Comparison of ENCODE assay signal across 36 cellular contexts in the genomic region with DNA sequence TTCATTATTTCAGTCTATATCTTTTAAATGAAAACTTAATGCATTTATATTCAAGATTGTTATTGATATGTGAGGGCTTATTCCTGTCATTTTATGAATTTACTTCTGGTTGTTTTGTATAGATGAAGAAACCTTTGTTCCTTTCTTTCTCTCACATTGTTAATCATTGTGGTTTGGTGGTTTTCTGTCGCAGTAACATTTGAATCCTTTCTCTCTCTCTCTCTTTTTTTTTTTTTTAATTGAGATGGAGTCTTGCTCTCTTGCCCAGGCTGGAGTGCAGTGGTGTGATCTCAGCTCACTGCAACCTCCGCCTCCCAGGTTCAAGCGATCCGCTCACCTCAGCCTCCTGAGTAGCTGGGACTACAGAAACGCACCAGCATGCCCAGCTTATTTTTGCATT. TPM values are rescaled to one million over a fixed set of nuclear protein-coding genes. Genes with fewer than 3 reads are reported as not detected.
"Had no signal": no experiment of that assay in that cellular context is flagged by ENCODE, and none has a peak within 500 bp of the region (broad histone marks: within the 10 kb centered on the region; RNA-seq: fewer than 3 reads in every experiment).

No MANE protein-coding gene starts in this region.

- H3K27ac Mint-ChIP-seq: activated B cell treated with CpG ODN at 0.5 μM for 24 hours; activated CD4-positive, alpha-beta memory T cell treated with anti-CD3 and anti-CD28 coated beads for 36 hours; activated CD4-positive, alpha-beta T cell treated with anti-CD3 and anti-CD28 coated beads, Interleukin-2, amount 10 ng/mL, durations not matched to agents 24 days and 14 days; activated CD8-positive, alpha-beta T cell treated with anti-CD3 and anti-CD28 coated beads for 36 hours; activated naive CD4-positive, alpha-beta T cell treated with anti-CD3 and anti-CD28 coated beads, Interleukin-2, amount 10 ng/mL, durations not matched to agents 7 days and 5 days; activated naive CD4-positive, alpha-beta T cell treated with anti-CD3 and anti-CD28 coated beads, Interleukin-2, amount 50 U/mL, for 24 hours; activated naive CD8-positive, alpha-beta T cell; activated naive CD8-positive, alpha-beta T cell treated with anti-CD3 and anti-CD28 coated beads, Interleukin-2, amount 10 ng/mL, durations not matched to agents 7 days and 5 days; activated naive CD8-positive, alpha-beta T cell treated with anti-CD3 and anti-CD28 coated beads, Interleukin-2, amount 50 U/mL, for 24 hours; activated T-cell treated with anti-CD3 and anti-CD28 coated beads, Interleukin-2, amount 50 U/mL, for 24 hours; activated T-helper 1 cell treated with anti-CD3 and anti-CD28 coated beads, Interleukin-12 subunit alpha, Interleukin-12 subunit beta, Interleukin-2, Interleukin-4 antibody, amounts not matched to agents 30 ng/mL and 10 ng/mL and 1 ng/mL, durations not matched to agents 14 hours and 24 hours and 36 hours; activated T-helper 2 cell treated with anti-CD3 and anti-CD28 coated beads, Interferon-gamma antibody, Interleukin-2, Interleukin-4, amounts not matched to agents 10 μg/mL and 5 μg/mL and 100 μg/mL, durations not matched to agents 14 hours and 24 hours and 36 hours; T-helper 1 cell treated with Interleukin-12 subunit alpha and Interleukin-12 subunit beta and Interleukin-4 antibody, amounts not matched to agents 30 μg/mL and 1 μg/mL, for 36 hours; T-helper 2 cell treated with Interferon-gamma antibody and Interleukin-4, amounts not matched to agents 5 μg/mL and 100 μg/mL, for 36 hours had no signal

- H3K4me1 ChIP-seq: ascending aorta, breast epithelium had no signal

- H3K4me3 ChIP-seq: ascending aorta, breast epithelium had no signal

- H3K36me3 Mint-ChIP-seq: activated naive CD4-positive, alpha-beta T cell treated with anti-CD3 and anti-CD28 coated beads, Interleukin-2, amount 10 ng/mL, durations not matched to agents 7 days and 5 days; activated naive CD4-positive, alpha-beta T cell treated with anti-CD3 and anti-CD28 coated beads, Interleukin-2, amount 50 U/mL, for 24 hours; activated naive CD8-positive, alpha-beta T cell; activated naive CD8-positive, alpha-beta T cell treated with anti-CD3 and anti-CD28 coated beads, Interleukin-2, amount 10 ng/mL, durations not matched to agents 7 days and 5 days had no signal

- H3K27me3 ChIP-seq: ascending aorta, brain microvascular endothelial cell had no signal

- ATAC-seq: activated CD8-positive, alpha-beta T cell treated with anti-CD3 and anti-CD28 coated beads for 36 hours; activated naive CD8-positive, alpha-beta T cell treated with anti-CD3 and anti-CD28 coated beads, Interleukin-2, amount 50 U/mL, for 24 hours had no signal

- DNase-seq: activated B cell treated with CpG ODN at 0.5 μM for 24 hours; activated CD4-positive, alpha-beta memory T cell treated with anti-CD3 and anti-CD28 coated beads for 36 hours; activated CD4-positive, alpha-beta T cell treated with anti-CD3 and anti-CD28 coated beads for 4 hours; activated CD4-positive, alpha-beta T cell treated with anti-CD3 and anti-CD28 coated beads, Interleukin-2, amount 10 ng/mL, durations not matched to agents 24 days and 14 days; activated CD4-positive, alpha-beta T cell treated with anti-CD3 and anti-CD28 coated beads, Interleukin-2, amount 50 U/mL, for 1 hour; activated CD4-positive, alpha-beta T cell treated with anti-CD3 and anti-CD28 coated beads, Interleukin-2, amount 50 U/mL, for 4 hours; activated CD4-positive, CD25-positive, alpha-beta regulatory T cell treated with anti-CD3 and anti-CD28 coated beads, Interleukin-2, amount 50 U/mL, for 72 hours; activated CD8-positive, alpha-beta memory T cell treated with anti-CD3 and anti-CD28 coated beads, Interleukin-2, amount 50 U/mL, for 4 hours; activated CD8-positive, alpha-beta T cell treated with anti-CD3 and anti-CD28 coated beads for 36 hours; activated effector memory CD4-positive, alpha-beta T cell treated with Interleukin-2 at 50 U/mL for 16 hours; activated gamma-delta T cell; activated naive CD4-positive, alpha-beta T cell treated with anti-CD3 and anti-CD28 coated beads, Interleukin-2, amount 10 ng/mL, durations not matched to agents 7 days and 5 days; activated naive CD4-positive, alpha-beta T cell treated with Interleukin-2 at 50 U/mL for 16 hours; activated naive CD8-positive, alpha-beta T cell treated with anti-CD3 and anti-CD28 coated beads, Interleukin-2, amount 10 ng/mL, durations not matched to agents 7 days and 5 days; activated naive CD8-positive, alpha-beta T cell treated with anti-CD3 and anti-CD28 coated beads, Interleukin-2, amount 50 U/mL, for 24 hours; activated T-cell treated with anti-CD3 and anti-CD28 coated beads for 4 hours; activated T-cell treated with anti-CD3 and anti-CD28 coated beads, Interleukin-2, amount 50 U/mL, for 24 hours; activated T-cell treated with anti-CD3 and anti-CD28 coated beads, Interleukin-2, amount 50 U/mL, for 48 hours; amygdala; anterior cingulate cortex; brain microvascular endothelial cell; cerebellar nuclear complex; T-helper 1 cell; T-helper 9 cell had no signal

- H3K4me1 Mint-ChIP-seq: activated B cell treated with CpG ODN at 0.5 μM for 24 hours; activated CD4-positive, alpha-beta T cell treated with anti-CD3 and anti-CD28 coated beads, Interleukin-2, amount 10 ng/mL, durations not matched to agents 24 days and 14 days; activated naive CD4-positive, alpha-beta T cell treated with anti-CD3 and anti-CD28 coated beads, Interleukin-2, amount 10 ng/mL, durations not matched to agents 7 days and 5 days; activated naive CD4-positive, alpha-beta T cell treated with anti-CD3 and anti-CD28 coated beads, Interleukin-2, amount 50 U/mL, for 24 hours; activated naive CD8-positive, alpha-beta T cell treated with anti-CD3 and anti-CD28 coated beads, Interleukin-2, amount 50 U/mL, for 24 hours; central memory CD8-positive, alpha-beta T cell had no signal

- H3K9me3 Mint-ChIP-seq: activated CD4-positive, alpha-beta T cell treated with anti-CD3 and anti-CD28 coated beads, Interleukin-2, amount 10 ng/mL, durations not matched to agents 24 days and 14 days; activated naive CD4-positive, alpha-beta T cell treated with anti-CD3 and anti-CD28 coated beads, Interleukin-2, amount 10 ng/mL, durations not matched to agents 7 days and 5 days; activated naive CD8-positive, alpha-beta T cell treated with anti-CD3 and anti-CD28 coated beads, Interleukin-2, amount 10 ng/mL, durations not matched to agents 7 days and 5 days; activated T-helper 1 cell treated with anti-CD3 and anti-CD28 coated beads, Interleukin-12 subunit alpha, Interleukin-12 subunit beta, Interleukin-2, Interleukin-4 antibody, amounts not matched to agents 30 ng/mL and 10 ng/mL and 1 ng/mL, durations not matched to agents 14 hours and 24 hours and 36 hours; T-helper 2 cell treated with Interferon-gamma antibody and Interleukin-4, amounts not matched to agents 5 μg/mL and 100 μg/mL, for 36 hours had no signal

- H3K27me3 Mint-ChIP-seq: activated naive CD4-positive, alpha-beta T cell treated with anti-CD3 and anti-CD28 coated beads, Interleukin-2, amount 10 ng/mL, durations not matched to agents 7 days and 5 days had no signal

- H3K36me3 ChIP-seq: ascending aorta, brain microvascular endothelial cell, breast epithelium had no signal

- H3K27ac ChIP-seq: ascending aorta, brain microvascular endothelial cell, breast epithelium, VCaP had no signal

- H3K4me3 Mint-ChIP-seq: activated B cell treated with CpG ODN at 0.5 μM for 24 hours; activated CD4-positive, alpha-beta memory T cell treated with anti-CD3 and anti-CD28 coated beads for 36 hours; activated CD4-positive, alpha-beta T cell treated with anti-CD3 and anti-CD28 coated beads, Interleukin-2, amount 10 ng/mL, durations not matched to agents 24 days and 14 days; activated CD8-positive, alpha-beta T cell treated with anti-CD3 and anti-CD28 coated beads for 36 hours; activated naive CD4-positive, alpha-beta T cell treated with anti-CD3 and anti-CD28 coated beads, Interleukin-2, amount 10 ng/mL, durations not matched to agents 7 days and 5 days; activated naive CD4-positive, alpha-beta T cell treated with anti-CD3 and anti-CD28 coated beads, Interleukin-2, amount 50 U/mL, for 24 hours; activated naive CD8-positive, alpha-beta T cell; activated naive CD8-positive, alpha-beta T cell treated with anti-CD3 and anti-CD28 coated beads, Interleukin-2, amount 10 ng/mL, durations not matched to agents 7 days and 5 days; activated naive CD8-positive, alpha-beta T cell treated with anti-CD3 and anti-CD28 coated beads, Interleukin-2, amount 50 U/mL, for 24 hours; activated T-cell treated with anti-CD3 and anti-CD28 coated beads, Interleukin-2, amount 50 U/mL, for 24 hours; activated T-helper 1 cell treated with anti-CD3 and anti-CD28 coated beads, Interleukin-12 subunit alpha, Interleukin-12 subunit beta, Interleukin-2, Interleukin-4 antibody, amounts not matched to agents 30 ng/mL and 10 ng/mL and 1 ng/mL, durations not matched to agents 14 hours and 24 hours and 36 hours; central memory CD8-positive, alpha-beta T cell; T-helper 1 cell treated with Interleukin-12 subunit alpha and Interleukin-12 subunit beta and Interleukin-4 antibody, amounts not matched to agents 30 μg/mL and 1 μg/mL, for 36 hours; T-helper 2 cell treated with Interferon-gamma antibody and Interleukin-4, amounts not matched to agents 5 μg/mL and 100 μg/mL, for 36 hours had no signal

RNA-seq across cellular contexts. Expression of a gene that starts 22.1 kb away (rescaled TPM):
- total RNA-seq: activated B cell treated with CpG ODN at 0.5 μM for 24 hours; activated CD4-positive, alpha-beta T cell treated with anti-CD3 and anti-CD28 coated beads, Interleukin-2, amount 10 ng/mL, durations not matched to agents 24 days and 14 days; activated CD8-positive, alpha-beta memory T cell treated with anti-CD3 and anti-CD28 coated beads for 36 hours; activated CD8-positive, alpha-beta T cell treated with anti-CD3 and anti-CD28 coated beads for 36 hours; activated naive CD8-positive, alpha-beta T cell treated with anti-CD3 and anti-CD28 coated beads, Interleukin-2, amount 10 ng/mL, durations not matched to agents 7 days and 5 days; activated T-helper 1 cell treated with anti-CD3 and anti-CD28 coated beads, Interleukin-12 subunit alpha, Interleukin-12 subunit beta, Interleukin-2, Interleukin-4 antibody, amounts not matched to agents 30 ng/mL and 10 ng/mL and 1 ng/mL, durations not matched to agents 14 hours and 24 hours and 36 hours; ascending aorta; breast epithelium; chondrocyte had no signal
